ENCODE assay signal across 9 cellular contexts in genomic region chr12:32302218-32302826, GRCh38.
DNase-seq lines count a peak whose midpoint lies in the region; ATAC-seq, FAIRE-seq and TF ChIP-seq lines count a peak whose summit lies in the region.
"Had no signal": no experiment of that assay in that cellular context is flagged by ENCODE, and none has a peak within 500 bp of the region (broad histone marks: within the 10 kb centered on the region; RNA-seq: fewer than 3 reads in every experiment).

No MANE protein-coding gene starts in this region.

- RAD21 ChIA-PET in GM12878 (lab: Charles Lee; ENCODE audit: unreplicated experiment) = interaction anchor here (1.0 to 2.3 kb wide), 5 partner anchors 197 to 649 kb away, joined by 3 to 7 read pairs (median 3); no protein-coding TSS in a partner anchor

- H3K36me3 ChIP-seq in GM12878 (ENCODE audit: control insufficient read depth in 2 of 2, insufficient read depth in 2 of 2, low read length in 1 of 2) (no peaks in the 10 kb centered on the region), mucosa of descending colon (ENCODE audit: low read depth) (no peaks in the 10 kb centered on the region)
- H3K36me3 ChIP-seq: thyroid gland had no signal

- peak; percentile 68 for FAIRE-seq in GM12878 (lab: Jason Lieb, UNC)

- peak overlapping the region; percentile 71 for H2AFZ ChIP-seq in GM12878 (ENCODE audit: control insufficient read depth, low read depth, low read length)

- TF ChIP-seq POLR2A in GM12878 (IDR thresholded peaks at IDR 0.05; ENCODE audit: low read depth, low read length) = no peak

- POLR2A ChIA-PET in GM12878 (lab: Charles Lee) = no interaction called here

- no TSS peak for BruUV-seq in GM12878 (replicated peaks; lab: Mats Ljungman, UMichigan)

- CTCF ChIA-PET in GM12878 (lab: Yijun Ruan, JAX) = interaction anchor here (1.2 to 1.5 kb wide), 4 partner anchors 9 to 242 kb away, joined by 3 to 5 read pairs (median 4); no protein-coding TSS in a partner anchor

- DNase-seq in AG20443 (ENCODE audit: low spot score) (peak; percentile 43), GM13976 (ENCODE audit: low spot score) (peak; percentile 72), NCI-H1436 (lab: John Stamatoyannopoulos, UW) (peak; percentile 39), GM12878 (ENCODE audit: low read depth, low spot score) (peak; percentile 63), mucosa of descending colon (peak in 2 of 3 donors; percentile 33 to 51), NCI-H187 (lab: John Stamatoyannopoulos, UW) (no peak), ureter (ENCODE audit: low spot score) (no peak)

- peak; percentile 97 for TF ChIP-seq RAD21 in GM12878 (IDR thresholded peaks at IDR 0.05; ENCODE audit: insufficient read depth, low read depth, low read length)

- H3K4me2 ChIP-seq in GM12878 (ENCODE audit: control insufficient read depth, insufficient read depth) = peak overlapping the region; percentile 54

- H3K9ac ChIP-seq in GM12878 (ENCODE audit: control insufficient read depth, insufficient read depth, low read length) = peak overlapping the region; percentile 25

- ATAC-seq in HG02610 (IDR thresholded peaks at IDR 0.05; ENCODE audit: unreplicated experiment) (peak; percentile 90), GM12878 (peak; percentile 100), mucosa of descending colon (peak; percentile 82)

- intact Hi-C loops in GM12878 (cut with micrococcal nuclease; ENCODE audit: unreplicated experiment) = loop anchor here (2.0 kb wide), 2 partner anchors 242 to 620 kb away; no protein-coding TSS in a partner anchor
- intact Hi-C loops in mucosa of descending colon (cut with DNase I, micrococcal nuclease) = loop anchor here in 1 of 2 donors (10.0 kb wide), 1 partner anchor 238 kb away; no protein-coding TSS in a partner anchor

- H3K9me3 ChIP-seq in GM12878 (replicated peaks; ENCODE audit: control insufficient read depth, insufficient read depth, low read length) (no peaks in the 10 kb centered on the region), mucosa of descending colon (no peaks in the 10 kb centered on the region)
- H3K9me3 ChIP-seq: thyroid gland had no signal

- TF ChIP-seq EP300 in GM12878 (IDR thresholded peaks at IDR 0.05; ENCODE audit: borderline replicate concordance in 1 of 2, control insufficient read depth in 1 of 2, low read depth in 2 of 2, low read length in 2 of 2) = no peak

- no peaks in the 10 kb centered on the region for H3K27me3 ChIP-seq in GM12878 (replicated peaks in 1 of 2; ENCODE audit: control insufficient read depth in 2 of 2, insufficient read depth in 2 of 2, low read length in 1 of 2)
- H3K27me3 ChIP-seq: thyroid gland had no signal

- no peaks in the 10 kb centered on the region for H4K20me1 ChIP-seq in GM12878 (ENCODE audit: control insufficient read depth, insufficient read depth)

- SMC1A ChIA-PET in GM12878 (lab: Charles Lee; ENCODE audit: uncharacterized antibody, unreplicated experiment) = interaction anchor here (0.7 to 3.6 kb wide), 5 partner anchors 195 to 649 kb away, joined by 3 to 12 read pairs (median 3); no protein-coding TSS in a partner anchor

- WGBS in GM12878 (ENCODE audit: insufficient coverage, insufficient replicate concordance, low lambda C conversion rate, missing lambda C conversion rate) = 0% methylated on average over 3 of the region's 3 CpGs

- in situ Hi-C loops in GM13976 (cut with MboI; ENCODE audit: low sequenced_read_pairs, unreplicated experiment) (loop anchor here (10.0 kb wide), 3 partner anchors 238 to 648 kb away; partner anchors contain the start of gene ETFBKMT), GM12878 (cut with MboI) (loop anchor here (5.0 kb wide), 1 partner anchor 620 kb away; no protein-coding TSS in a partner anchor)

- H3K4me3 ChIP-seq in GM12878 (no peak overlapping the region), mucosa of descending colon (no peak overlapping the region)
- H3K4me3 ChIP-seq: thyroid gland had no signal

- H3K27ac ChIP-seq in GM12878 (ENCODE audit: control insufficient read depth, insufficient read depth) = peak overlapping the region; percentile 69
- H3K27ac ChIP-seq: thyroid gland had no signal

- H3K4me1 ChIP-seq in GM12878 (ENCODE audit: control insufficient read depth, insufficient read depth, low read length) (peaks cover 9% of the 10 kb centered on the region), mucosa of descending colon (ENCODE audit: low read depth) (no peaks in the 10 kb centered on the region)
- H3K4me1 ChIP-seq: thyroid gland had no signal

- H3K79me2 ChIP-seq in GM12878 (ENCODE audit: control insufficient read depth, insufficient read depth, low read length) = no peaks in the 10 kb centered on the region; the same call in 1 of the 2 replicates

- TF ChIP-seq CTCF in GM13976 (IDR thresholded peaks at IDR 0.05; ENCODE audit: borderline replicate concordance, control extremely low read depth, extremely low read depth, insufficient read depth, missing control alignments) = peak; percentile 58
- TF ChIP-seq CTCF in GM12878 (IDR thresholded peaks at IDR 0.05 in 2 of 3, conservative IDR thresholded peaks at IDR 0.05 in 1 of 3; ENCODE audit: control insufficient read depth in 2 of 3, extremely low read depth in 1 of 3, insufficient read depth in 1 of 3, low read depth in 3 of 3, low read length in 3 of 3) = peak; percentile 90 to 91 (median 91)
- TF ChIP-seq CTCF in mucosa of descending colon (IDR thresholded peaks at IDR 0.05) = no peak

TF ChIP-seq in GM12878, 131 proteins besides CTCF, POLR2A, EP300 and RAD21 (continues in another document):
- TF ChIP-seq POLR2AphosphoS5 (IDR thresholded peaks at IDR 0.05; ENCODE audit: low read length) (no peak), CUX1 (IDR thresholded peaks at IDR 0.05; ENCODE audit: insufficient replicate concordance, low read depth, low read length) (peak; percentile 22), POU2F2 (IDR thresholded peaks at IDR 0.05; ENCODE audit: borderline replicate concordance, low read depth, low read length) (0 out of 3 replicates have a peak, but pooled peaks have one; percentile 21), IKZF2 (IDR thresholded peaks at IDR 0.05) (no peak), KLF5 (IDR thresholded peaks at IDR 0.05; ENCODE audit: partially characterized antibody) (no peak), YY1 (IDR thresholded peaks at IDR 0.05; ENCODE audit: low read depth, low read length) (peak; percentile 67)

Comparison
In these comparisons a context has a peak if more than half of its experiments do, and no peak if none do; other contexts are left out.
1. DNase-seq: peak in AG20443 (single experiment), GM13976 (single experiment), NCI-H1436 (single experiment), GM12878 (single experiment) and mucosa of descending colon (2 of 3); none in NCI-H187 (0 of 2) and ureter (single experiment).
2. Peak in every context shown above with its lines, with median percentiles within 50 percentile points of each other: ATAC-seq.